16 cellular contexts compared by ENCODE assay signal in genomic region chr7:132750530-132751281, GRCh38.
A peak's percentile ranks its signal among the peaks of the same experiment; 100 is the strongest.
DNase-seq lines count a peak whose midpoint lies in the region; ATAC-seq and TF ChIP-seq lines count a peak whose summit lies in the region.
"Had no signal": no experiment of that assay in that cellular context is flagged by ENCODE, and none has a peak within 500 bp of the region (broad histone marks: within the 10 kb centered on the region; RNA-seq: fewer than 3 reads in every experiment).

No MANE protein-coding gene starts in this region.

- H3K27ac Mint-ChIP-seq in GM23338, result no peak overlapping the region
- no peak overlapping the region for H3K27ac Mint-ChIP-seq in activated CD4-positive, alpha-beta T cell treated with anti-CD3 and anti-CD28 coated beads, Interleukin-2, amount 10 ng/mL, durations not matched to agents 7 days and 5 days
- H3K27ac Mint-ChIP-seq in activated T-cell treated with anti-CD3 and anti-CD28 coated beads, Interleukin-2, amount 50 U/mL, for 72 hours, result no peak overlapping the region
- H3K27ac Mint-ChIP-seq: activated naive CD4-positive, alpha-beta T cell treated with anti-CD3 and anti-CD28 coated beads, Interleukin-2, amount 10 ng/mL, durations not matched to agents 7 days and 5 days; mesothelial cell of epicardium had no signal

- H3K4me3 ChIP-seq in GM23338, result peak overlapping the region; percentile 5; the same call in 1 of the 2 replicates
- H3K4me3 ChIP-seq in OCI-LY7 (ENCODE audit: low read depth, low read length, poor library complexity, severe bottlenecking), result peak overlapping the region; percentile 45
- no peak overlapping the region for H3K4me3 ChIP-seq in fibroblast of mammary gland (ENCODE audit: control insufficient read depth, low read depth, low read length)
- peak overlapping the region; percentile 23 for H3K4me3 ChIP-seq in neuron (ENCODE audit: low read length)
- H3K4me3 ChIP-seq in colonic mucosa, result no peak overlapping the region
- H3K4me3 ChIP-seq in Peyer's patch, result no peak overlapping the region

- POLR2A ChIA-PET in OCI-LY7 (lab: Charles Lee), result interaction anchor here (0.5 to 2.0 kb wide), 3 partner anchors 10 to 1061 kb away, joined by 3 to 7 read pairs (median 3); no protein-coding TSS in a partner anchor
- POLR2A ChIA-PET in activated CD4-positive, alpha-beta T cell treated with anti-CD3 and anti-CD28 coated beads, Interleukin-2, amount 10 ng/mL, durations not matched to agents 7 days and 5 days (lab: Charles Lee), result no interaction called here

- H3F3A ChIP-seq in GM23338 (replicated peaks; ENCODE audit: low read depth), result no peaks in the 10 kb centered on the region

- H3K9ac ChIP-seq in colonic mucosa (ENCODE audit: low read depth in 2 of 2, low read length in 2 of 2), result no peak overlapping the region

- peak; percentile 21 for DNase-seq in GM23338 (ENCODE audit: low spot score)
- DNase-seq in OCI-LY7 (ENCODE audit: low spot score), result no peak
- DNase-seq in fibroblast of mammary gland (ENCODE audit: low read depth), result peak; percentile 53
- DNase-seq in activated CD4-positive, alpha-beta T cell treated with anti-CD3 and anti-CD28 coated beads, Interleukin-2, amount 10 ng/mL, durations not matched to agents 7 days and 5 days, result no peak
- no peak for DNase-seq in activated T-cell treated with anti-CD3 and anti-CD28 coated beads, Interleukin-2, amount 50 U/mL, for 72 hours
- no peak for DNase-seq in colonic mucosa
- DNase-seq in Peyer's patch, result no peak
- DNase-seq: activated CD4-positive, alpha-beta T cell treated with anti-CD3 and anti-CD28 coated beads for 4 hours; activated naive CD4-positive, alpha-beta T cell treated with anti-CD3 and anti-CD28 coated beads, Interleukin-2, amount 10 ng/mL, durations not matched to agents 7 days and 5 days; Kasumi-1; NCI-H1417 treated with DMSO at 0.1 percent for 48 hours; NCI-H226; SHP77 treated with DMSO at 0.1 percent for 48 hours; T-helper 9 cell had no signal

- no peaks in the 10 kb centered on the region; the same call in 2 of the 3 replicates for H3K9me3 Mint-ChIP-seq in GM23338
- H3K9me3 Mint-ChIP-seq in activated CD4-positive, alpha-beta T cell treated with anti-CD3 and anti-CD28 coated beads, Interleukin-2, amount 10 ng/mL, durations not matched to agents 7 days and 5 days, result peaks cover 2% of the 10 kb centered on the region
- peaks cover 2% of the 10 kb centered on the region in 2 donors for H3K9me3 Mint-ChIP-seq in activated T-cell treated with anti-CD3 and anti-CD28 coated beads, Interleukin-2, amount 50 U/mL, for 72 hours
- H3K9me3 Mint-ChIP-seq: activated naive CD4-positive, alpha-beta T cell treated with anti-CD3 and anti-CD28 coated beads, Interleukin-2, amount 10 ng/mL, durations not matched to agents 7 days and 5 days had no signal

- TF ChIP-seq POLR2A in Peyer's patch (IDR thresholded peaks at IDR 0.05), result no peak

- H3K79me2 ChIP-seq in GM23338 (replicated peaks; ENCODE audit: insufficient read depth) (no peaks in the 10 kb centered on the region), OCI-LY7 (ENCODE audit: insufficient read depth, low read depth, low read length) (no peaks in the 10 kb centered on the region)

- TF ChIP-seq CTCF in GM23338 (conservative IDR thresholded peaks at IDR 0.05; ENCODE audit: low read depth in 2 of 2) (no peak), OCI-LY7 (conservative IDR thresholded peaks at IDR 0.05; ENCODE audit: low read length) (no peak), fibroblast of mammary gland (conservative IDR thresholded peaks at IDR 0.05; ENCODE audit: control insufficient read depth, insufficient read depth, low read depth, low read length) (no peak), colonic mucosa (IDR thresholded peaks at IDR 0.05) (no peak), Peyer's patch (IDR thresholded peaks at IDR 0.05) (no peak)

- H3K36me3 ChIP-seq in GM23338 (ENCODE audit: insufficient read depth), result no peaks in the 10 kb centered on the region
- no peaks in the 10 kb centered on the region for H3K36me3 ChIP-seq in OCI-LY7 (ENCODE audit: insufficient read depth, low read length)
- H3K36me3 ChIP-seq in neuron (ENCODE audit: insufficient read depth, low read length), result no peaks in the 10 kb centered on the region
- no peaks in the 10 kb centered on the region for H3K36me3 ChIP-seq in colonic mucosa
- H3K36me3 ChIP-seq in Peyer's patch, result no peaks in the 10 kb centered on the region

- H3K4me1 Mint-ChIP-seq in GM23338, result peaks cover 21% of the 10 kb centered on the region; the same call in 2 of the 3 replicates
- no peaks in the 10 kb centered on the region for H3K4me1 Mint-ChIP-seq in activated CD4-positive, alpha-beta T cell treated with anti-CD3 and anti-CD28 coated beads, Interleukin-2, amount 10 ng/mL, durations not matched to agents 7 days and 5 days
- H3K4me1 Mint-ChIP-seq in activated T-cell treated with anti-CD3 and anti-CD28 coated beads, Interleukin-2, amount 50 U/mL, for 72 hours (ENCODE audit: low read depth), result peaks cover 6% of the 10 kb centered on the region
- H3K4me1 Mint-ChIP-seq: activated naive CD4-positive, alpha-beta T cell treated with anti-CD3 and anti-CD28 coated beads, Interleukin-2, amount 10 ng/mL, durations not matched to agents 7 days and 5 days had no signal

- H3K27ac ChIP-seq in GM23338 (ENCODE audit: low read depth), result no peak overlapping the region
- H3K27ac ChIP-seq in OCI-LY7 (ENCODE audit: low read depth, low read length, poor library complexity, severe bottlenecking), result peak overlapping the region; percentile 42
- no peak overlapping the region for H3K27ac ChIP-seq in colonic mucosa
- H3K27ac ChIP-seq in Peyer's patch, result no peak overlapping the region

- peak; percentile 69 for ATAC-seq in GM23338
- no peak for ATAC-seq in activated T-cell treated with anti-CD3 and anti-CD28 coated beads, Interleukin-2, amount 50 U/mL, for 72 hours (replicated peaks in 1 of 2)

- peaks cover 11% of the 10 kb centered on the region for H3K27me3 Mint-ChIP-seq in GM23338 (ENCODE audit: insufficient read depth, low read depth, poor library complexity)
- no peaks in the 10 kb centered on the region for H3K27me3 Mint-ChIP-seq in activated CD4-positive, alpha-beta T cell treated with anti-CD3 and anti-CD28 coated beads, Interleukin-2, amount 10 ng/mL, durations not matched to agents 7 days and 5 days
- no peaks in the 10 kb centered on the region for H3K27me3 Mint-ChIP-seq in activated T-cell treated with anti-CD3 and anti-CD28 coated beads, Interleukin-2, amount 50 U/mL, for 72 hours (ENCODE audit: low read depth)

- no TSS peak for BruUV-seq in OCI-LY7 (replicated peaks; lab: Mats Ljungman, UMichigan)

- H3K36me3 Mint-ChIP-seq in GM23338 (ENCODE audit: low read depth), result no peaks in the 10 kb centered on the region
- no peaks in the 10 kb centered on the region for H3K36me3 Mint-ChIP-seq in activated CD4-positive, alpha-beta T cell treated with anti-CD3 and anti-CD28 coated beads, Interleukin-2, amount 10 ng/mL, durations not matched to agents 7 days and 5 days (ENCODE audit: low read depth)
- no peaks in the 10 kb centered on the region for H3K36me3 Mint-ChIP-seq in activated T-cell treated with anti-CD3 and anti-CD28 coated beads, Interleukin-2, amount 50 U/mL, for 72 hours (ENCODE audit: insufficient read depth in 2 of 2)
- H3K36me3 Mint-ChIP-seq: activated naive CD4-positive, alpha-beta T cell treated with anti-CD3 and anti-CD28 coated beads, Interleukin-2, amount 10 ng/mL, durations not matched to agents 7 days and 5 days; mesothelial cell of epicardium had no signal

- H3K9me2 ChIP-seq in GM23338 (ENCODE audit: insufficient read depth) (peaks cover 13% of the 10 kb centered on the region), OCI-LY7 (ENCODE audit: insufficient read depth, low read length) (no peaks in the 10 kb centered on the region)

- H3K27me3 ChIP-seq in GM23338 (ENCODE audit: insufficient read depth), result no peaks in the 10 kb centered on the region
- H3K27me3 ChIP-seq in neuron (ENCODE audit: insufficient read depth, low read length), result no peaks in the 10 kb centered on the region
- H3K27me3 ChIP-seq in colonic mucosa, result no peaks in the 10 kb centered on the region
- no peaks in the 10 kb centered on the region for H3K27me3 ChIP-seq in Peyer's patch

- CTCF ChIA-PET in OCI-LY7 (lab: Charles Lee; ENCODE audit: unreplicated experiment), result no interaction called here
- CTCF ChIA-PET in activated CD4-positive, alpha-beta T cell treated with anti-CD3 and anti-CD28 coated beads, Interleukin-2, amount 10 ng/mL, durations not matched to agents 7 days and 5 days (lab: Charles Lee), result no interaction called here

- intact Hi-C loops in OCI-LY7 (cut with micrococcal nuclease; ENCODE audit: unreplicated experiment) (no loop called here), colonic mucosa (cut with DNase I) (no loop called here)

- 0 out of 3 replicates have a peak overlapping the region, but pooled peaks have one; percentile 12 for H3K4me3 Mint-ChIP-seq in GM23338
- H3K4me3 Mint-ChIP-seq in activated CD4-positive, alpha-beta T cell treated with anti-CD3 and anti-CD28 coated beads, Interleukin-2, amount 10 ng/mL, durations not matched to agents 7 days and 5 days, result no peak overlapping the region
- H3K4me3 Mint-ChIP-seq in activated T-cell treated with anti-CD3 and anti-CD28 coated beads, Interleukin-2, amount 50 U/mL, for 72 hours, result no peak overlapping the region
- H3K4me3 Mint-ChIP-seq: activated naive CD4-positive, alpha-beta T cell treated with anti-CD3 and anti-CD28 coated beads, Interleukin-2, amount 10 ng/mL, durations not matched to agents 7 days and 5 days; mesothelial cell of epicardium had no signal

- H3K4me1 ChIP-seq in GM23338 (ENCODE audit: insufficient read depth) (peaks cover 21% of the 10 kb centered on the region), OCI-LY7 (ENCODE audit: insufficient read depth, low read length, poor library complexity, severe bottlenecking) (peaks cover 28% of the 10 kb centered on the region), neuron (ENCODE audit: insufficient read depth, low read length) (peaks cover 20% of the 10 kb centered on the region), colonic mucosa (no peaks in the 10 kb centered on the region), Peyer's patch (no peaks in the 10 kb centered on the region)

- H3K9me3 ChIP-seq in OCI-LY7 (ENCODE audit: low read length) (no peaks in the 10 kb centered on the region), neuron (ENCODE audit: low read length) (no peaks in the 10 kb centered on the region), colonic mucosa (no peaks in the 10 kb centered on the region), Peyer's patch (no peaks in the 10 kb centered on the region)

- H3K4me2 ChIP-seq in GM23338 (peak overlapping the region; percentile 27; the same call in 1 of the 2 replicates), OCI-LY7 (ENCODE audit: low read length) (peak overlapping the region; percentile 64)

- H2AFZ ChIP-seq in GM23338, result peak overlapping the region; percentile 83
- peak overlapping the region; percentile 94 for H2AFZ ChIP-seq in OCI-LY7 (ENCODE audit: low read length)
- H2AFZ ChIP-seq in neuron (ENCODE audit: low read depth, low read length), result peak overlapping the region; percentile 70

- H4K20me1 ChIP-seq in GM23338 (replicated peaks; ENCODE audit: insufficient read depth), result no peaks in the 10 kb centered on the region
- H4K20me1 ChIP-seq in OCI-LY7 (ENCODE audit: insufficient read depth, low read length), result no peaks in the 10 kb centered on the region

TF ChIP-seq in GM23338, 12 proteins besides CTCF, POLR2A, EP300 and RAD21 (continues in another document):
- TF ChIP-seq ZNF331 (CRISPR knock-in tag; IDR thresholded peaks at IDR 0.05; ENCODE audit: low read depth) (no peak), EZH2phosphoT487 (IDR thresholded peaks at IDR 0.05; ENCODE audit: unreplicated experiment) (no peak), CREB1 (CRISPR knock-in tag; IDR thresholded peaks at IDR 0.05; ENCODE audit: low read depth) (no peak)

Comparison
In these comparisons a context has a peak if more than half of its experiments do, and no peak if none do; other contexts are left out.
1. DNase-seq: peak in GM23338 (single experiment) and fibroblast of mammary gland (single experiment); none in OCI-LY7 (single experiment), activated CD4-positive, alpha-beta T cell treated with anti-CD3 and anti-CD28 coated beads, Interleukin-2, amount 10 ng/mL, durations not matched to agents 7 days and 5 days (single experiment), activated T-cell treated with anti-CD3 and anti-CD28 coated beads, Interleukin-2, amount 50 U/mL, for 72 hours (0 of 2), colonic mucosa (single experiment) and Peyer's patch (0 of 3).
2. H3K4me3 ChIP-seq: peak in GM23338 (single experiment), OCI-LY7 (single experiment) and neuron (single experiment); none in fibroblast of mammary gland (single experiment), colonic mucosa (single experiment) and Peyer's patch (0 of 4).
3. Peak in every context shown above with its lines, with median percentiles within 50 percentile points of each other: H2AFZ ChIP-seq.